Comparison of ENCODE assay signal across 17 cellular contexts in genomic region chr6:119355157-119355556, GRCh38. TPM values are rescaled to one million over a fixed set of nuclear protein-coding genes. Genes with fewer than 3 reads are reported as not detected.
DNase-seq lines count a peak whose midpoint lies in the region; ATAC-seq and TF ChIP-seq lines count a peak whose summit lies in the region.
"Had no signal": no experiment of that assay in that cellular context is flagged by ENCODE, and none has a peak within 500 bp of the region (broad histone marks: within the 10 kb centered on the region; RNA-seq: fewer than 3 reads in every experiment).

No MANE protein-coding gene starts in this region.

- no peak overlapping the region for H3K4me3 ChIP-seq in fibroblast of mammary gland (ENCODE audit: control insufficient read depth, low read depth, low read length)
- H3K4me3 ChIP-seq: MG63, stomach had no signal

- ATAC-seq in Right ventricle myocardium inferior, result peak; percentile 68
- ATAC-seq in activated CD4-positive, CD25-positive, alpha-beta regulatory T cell treated with anti-CD3 and anti-CD28 coated beads, Interleukin-2, amount 50 U/mL, for 24 hours, result no peak
- ATAC-seq: activated T-cell treated with anti-CD3 and anti-CD28 coated beads, Interleukin-2, amount 50 U/mL, for 72 hours; HCT116; natural killer cell had no signal

- intact Hi-C loops in Right ventricle myocardium inferior (cut with DNase I) (no loop called here), cardiac septum (cut with DNase I) (no loop called here)

- TF ChIP-seq CTCF in fibroblast of mammary gland (conservative IDR thresholded peaks at IDR 0.05; ENCODE audit: control insufficient read depth, insufficient read depth, low read depth, low read length), result no peak

- DNase-seq in Right ventricle myocardium inferior (ENCODE audit: missing footprints), result no peak
- DNase-seq in cardiac septum (ENCODE audit: low spot score), result no peak
- peak; percentile 57 for DNase-seq in fibroblast of mammary gland (ENCODE audit: low read depth)
- peak; percentile 34 for DNase-seq in mucosa of gallbladder (ENCODE audit: low spot score)
- no peak for DNase-seq in AG08395 (ENCODE audit: low spot score)
- no peak for DNase-seq in activated T-cell treated with anti-CD3 and anti-CD28 coated beads, Interleukin-2, amount 50 U/mL, for 48 hours
- DNase-seq in NCI-H1105 treated with DMSO at 0.1 percent for 48 hours (lab: John Stamatoyannopoulos, UW), result no peak
- DNase-seq: 8988T; activated CD4-positive, alpha-beta T cell treated with anti-CD3 and anti-CD28 coated beads, Interleukin-2, amount 10 ng/mL, durations not matched to agents 24 days and 14 days; activated T-cell treated with anti-CD3 and anti-CD28 coated beads, Interleukin-2, amount 50 U/mL, for 72 hours; amniotic stem cell; Caco-2; MG63; natural killer cell; stomach had no signal

RNA-seq across cellular contexts. Expression of gene MAN1A1, which starts 5.6 kb away (rescaled TPM):
- total RNA-seq in Right ventricle myocardium inferior (22.4 TPM), cardiac septum (15.0 TPM), mucosa of gallbladder (87.1 TPM)

Comparison
In these comparisons a context has a peak if more than half of its experiments do, and no peak if none do; other contexts are left out.
1. DNase-seq: peak in fibroblast of mammary gland (single experiment) and mucosa of gallbladder (single experiment); none in Right ventricle myocardium inferior (single experiment), cardiac septum (single experiment), AG08395 (single experiment), activated T-cell treated with anti-CD3 and anti-CD28 coated beads, Interleukin-2, amount 50 U/mL, for 48 hours (0 of 2) and NCI-H1105 treated with DMSO at 0.1 percent for 48 hours (single experiment).